11 cellular contexts compared by ENCODE assay signal in genomic region chr4:53914313-53915016, GRCh38.
A peak's percentile ranks its signal among the peaks of the same experiment; 100 is the strongest.
DNase-seq lines count a peak whose midpoint lies in the region; ATAC-seq and TF ChIP-seq lines count a peak whose summit lies in the region.
"Had no signal": no experiment of that assay in that cellular context is flagged by ENCODE, and none has a peak within 500 bp of the region (broad histone marks: within the 10 kb centered on the region; RNA-seq: fewer than 3 reads in every experiment).

No MANE protein-coding gene starts in this region.

- H3K9me3 ChIP-seq in SK-N-SH (no peaks in the 10 kb centered on the region), aorta (ENCODE audit: control insufficient read depth, low read length) (no peaks in the 10 kb centered on the region), endodermal cell (ENCODE audit: control insufficient read depth, low read length) (no peaks in the 10 kb centered on the region)

- TF ChIP-seq EP300 in SK-N-SH (IDR thresholded peaks at IDR 0.05; ENCODE audit: borderline replicate concordance in 1 of 2, low read depth in 1 of 2, low read length in 1 of 2), result peak in 1 of 2 experiments; percentile 64; a peak in 1 of 4 replicates

- no peak for TF ChIP-seq CTCF in SK-N-SH (IDR thresholded peaks at IDR 0.05)
- TF ChIP-seq CTCF in fibroblast of the aortic adventitia (IDR thresholded peaks at IDR 0.05; ENCODE audit: insufficient read depth, low read length), result no peak
- TF ChIP-seq CTCF in endodermal cell (conservative IDR thresholded peaks at IDR 0.05), result no peak

- H3K36me3 ChIP-seq in SK-N-SH (replicated peaks in 1 of 2; ENCODE audit: control insufficient read depth in 1 of 2, insufficient read depth in 2 of 2, low read length in 1 of 2) (no peaks in the 10 kb centered on the region), aorta (ENCODE audit: control insufficient read depth in 1 of 2, insufficient read depth in 2 of 2, low read length in 1 of 2) (peaks cover 0 to 2% of the 10 kb centered on the region in 2 donors), endodermal cell (ENCODE audit: control insufficient read depth, insufficient read depth, low read length) (no peaks in the 10 kb centered on the region)

- peak overlapping the region; percentile 25; the same call in 1 of the 2 replicates for H3K9ac ChIP-seq in SK-N-SH
- H3K9ac ChIP-seq in endodermal cell (ENCODE audit: extremely low read depth, low read length, poor library complexity, severe bottlenecking), result no peak overlapping the region

- H3K79me2 ChIP-seq in SK-N-SH (ENCODE audit: insufficient read depth), result no peaks in the 10 kb centered on the region

- H3K27me3 Mint-ChIP-seq in endodermal cell (ENCODE audit: insufficient read depth), result peaks cover 2% of the 10 kb centered on the region

- no peaks in the 10 kb centered on the region for H3K36me3 Mint-ChIP-seq in endodermal cell (ENCODE audit: low read depth)

- no peaks in the 10 kb centered on the region for H3K9me3 Mint-ChIP-seq in endodermal cell

- peaks cover 19% of the 10 kb centered on the region for H3K4me1 Mint-ChIP-seq in endodermal cell

- H4K20me1 ChIP-seq in SK-N-SH (ENCODE audit: insufficient read depth), result no peaks in the 10 kb centered on the region

- WGBS in SK-N-SH (ENCODE audit: low lambda C conversion rate), result 10% methylated on average over 4 of the region's 4 CpGs
- 67 to 70% methylated on average over 4 of the region's 4 CpGs for WGBS in aorta, 2 donors
- 71 to 73% methylated on average over 3 to 4 of the region's 4 CpGs for WGBS in endodermal cell (ENCODE audit: insufficient coverage in 1 of 2, insufficient read length in 1 of 2), 2 experiments

- intact Hi-C loops in aorta (cut with DNase I), result no loop called here

- no peaks in the 10 kb centered on the region for H3K9me2 ChIP-seq in SK-N-SH

- H3K27ac ChIP-seq in SK-N-SH (ENCODE audit: low read depth in 2 of 2, low read length in 1 of 2) (peak overlapping the region in 1 of 2 experiments; percentile 77; a peak in 2 of 4 replicates), aorta (ENCODE audit: low read depth in 1 of 2, low read length in 2 of 2) (no peak overlapping the region), endodermal cell (ENCODE audit: low read depth, low read length) (no peak overlapping the region)

- H3K4me3 ChIP-seq in SK-N-SH (ENCODE audit: low read depth in 2 of 2, low read length in 1 of 2), result no peak overlapping the region
- H3K4me3 ChIP-seq in fibroblast of the aortic adventitia (ENCODE audit: low read depth, low read length), result no peak overlapping the region
- no peak overlapping the region for H3K4me3 ChIP-seq in aorta (ENCODE audit: low read length in 2 of 2)
- no peak overlapping the region for H3K4me3 ChIP-seq in endodermal cell (ENCODE audit: low read length)

- H3F3A ChIP-seq in SK-N-SH (replicated peaks; ENCODE audit: insufficient read depth), result peaks cover 24% of the 10 kb centered on the region

- no peak overlapping the region for H3K4me3 Mint-ChIP-seq in endodermal cell

- DNase-seq in stimulated activated CD4-positive, alpha-beta T cell treated with anti-CD3 and anti-CD28 coated beads, Interleukin-15, amount 100 ng/mL, for 48 hours (ENCODE audit: low read depth in 2 of 2), result peak; percentile 27 to 31
- no peak for DNase-seq in stimulated activated CD4-positive, alpha-beta T cell treated with anti-CD3 and anti-CD28 coated beads, Interleukin-4, amount 100 ng/mL, for 24 hours
- no peak for DNase-seq in SK-N-SH
- peak; percentile 83 for DNase-seq in fibroblast of the aortic adventitia (ENCODE audit: low read depth)
- DNase-seq in aorta, result peak in 1 of 2 donors; percentile 58
- no peak for DNase-seq in H4 (ENCODE audit: low spot score)
- no peak for DNase-seq in endodermal cell
- no peak for DNase-seq in stimulated activated naive CD4-positive, alpha-beta T cell treated with Interleukin-2 at 50 U/mL for 16 hours (lab: John Stamatoyannopoulos, UW)
- DNase-seq: activated gamma-delta T cell, DND-41, NCI-H1436 treated with DMSO at 0.1 percent for 48 hours had no signal

- H3K27me3 ChIP-seq in SK-N-SH (ENCODE audit: insufficient read depth), result no peaks in the 10 kb centered on the region
- H3K27me3 ChIP-seq in aorta (ENCODE audit: control insufficient read depth in 1 of 2, insufficient read depth in 2 of 2, low read length in 1 of 2), result peaks cover 0 to 3% of the 10 kb centered on the region in 2 donors
- H3K27me3 ChIP-seq in endodermal cell (ENCODE audit: control insufficient read depth, insufficient read depth, low read length, poor library complexity, severe bottlenecking), result peaks cover 7% of the 10 kb centered on the region

- H3K4me1 ChIP-seq in SK-N-SH (ENCODE audit: control insufficient read depth in 1 of 2, insufficient read depth in 2 of 2, low read depth in 1 of 2, low read length in 1 of 2) (peaks cover 3 to 7% of the 10 kb centered on the region in 2 experiments), aorta (ENCODE audit: control insufficient read depth in 1 of 2, insufficient read depth in 2 of 2, low read length in 2 of 2) (no peaks in the 10 kb centered on the region), endodermal cell (ENCODE audit: control insufficient read depth, insufficient read depth, low read length) (peaks cover 3% of the 10 kb centered on the region)

- no peak overlapping the region for H3K27ac Mint-ChIP-seq in endodermal cell

- H2AFZ ChIP-seq in SK-N-SH (ENCODE audit: low read depth), result no peak overlapping the region

- CTCF ChIA-PET in SK-N-SH (lab: Yijun Ruan, JAX), result interaction anchor here (0.7 to 13.4 kb wide), 9 partner anchors 16 to 900 kb away, joined by 3 to 152 read pairs (median 7); no protein-coding TSS in a partner anchor

- ATAC-seq in aorta (ENCODE audit: low FRiP score), result peak; percentile 22

- H3K4me2 ChIP-seq in SK-N-SH, result peak overlapping the region; percentile 30; the same call in 1 of the 2 replicates

- TF ChIP-seq RAD21 in SK-N-SH (IDR thresholded peaks at IDR 0.05; ENCODE audit: low read length), result no peak

- POLR2A ChIA-PET in SK-N-SH (lab: Yijun Ruan, JAX), result no interaction called here

TF ChIP-seq in SK-N-SH, 30 proteins besides CTCF, POLR2A, EP300 and RAD21:
- TF ChIP-seq MAX (IDR thresholded peaks at IDR 0.05; ENCODE audit: low read depth), result peak; percentile 25; the same call in 1 of the 2 replicates
- TF ChIP-seq ZBTB33 (IDR thresholded peaks at IDR 0.05; ENCODE audit: borderline replicate concordance, low read depth), result no peak
- no peak for TF ChIP-seq ELF1 (IDR thresholded peaks at IDR 0.05)
- TF ChIP-seq PBX3 (IDR thresholded peaks at IDR 0.05), result peak; percentile 66
- TF ChIP-seq MEF2A (IDR thresholded peaks at IDR 0.05; ENCODE audit: borderline replicate concordance, low read depth), result peak; percentile 63; the same call in 1 of the 2 replicates
- TF ChIP-seq TCF12 (IDR thresholded peaks at IDR 0.05), result peak; percentile 73
- peak; percentile 27; the same call in 1 of the 2 replicates for TF ChIP-seq RXRA (IDR thresholded peaks at IDR 0.05; ENCODE audit: borderline replicate concordance, low read depth)
- peak; percentile 66 for TF ChIP-seq FOSL2 (IDR thresholded peaks at IDR 0.05; ENCODE audit: borderline replicate concordance, low read depth)
- TF ChIP-seq JUND (IDR thresholded peaks at IDR 0.05), result peak; percentile 56
- TF ChIP-seq USF2 (IDR thresholded peaks at IDR 0.05; ENCODE audit: borderline replicate concordance, low read depth, low read length), result no peak

Comparison
In these comparisons a context has a peak if more than half of its experiments do, and no peak if none do; other contexts are left out.
1. DNase-seq: peak in stimulated activated CD4-positive, alpha-beta T cell treated with anti-CD3 and anti-CD28 coated beads, Interleukin-15, amount 100 ng/mL, for 48 hours (2 of 2) and fibroblast of the aortic adventitia (single experiment); none in stimulated activated CD4-positive, alpha-beta T cell treated with anti-CD3 and anti-CD28 coated beads, Interleukin-4, amount 100 ng/mL, for 24 hours (single experiment), SK-N-SH (single experiment), H4 (single experiment), endodermal cell (single experiment) and stimulated activated naive CD4-positive, alpha-beta T cell treated with Interleukin-2 at 50 U/mL for 16 hours (single experiment).